ENCODE assay signal across 20 cellular contexts in genomic region chr22:22940961-22941605, GRCh38. TPM values are rescaled to one million over a fixed set of nuclear protein-coding genes. Genes with fewer than 3 reads are reported as not detected.
A peak's percentile ranks its signal among the peaks of the same experiment; 100 is the strongest.
DNase-seq lines count a peak whose midpoint lies in the region; ATAC-seq and TF ChIP-seq lines count a peak whose summit lies in the region.
"Had no signal": no experiment of that assay in that cellular context is flagged by ENCODE, and none has a peak within 500 bp of the region (broad histone marks: within the 10 kb centered on the region; RNA-seq: fewer than 3 reads in every experiment).

No MANE protein-coding gene starts in this region.

- no peaks in the 10 kb centered on the region for H3K79me2 ChIP-seq in H9 (ENCODE audit: insufficient read depth, low read length)
- no peaks in the 10 kb centered on the region for H3K79me2 ChIP-seq in osteoblast (ENCODE audit: insufficient read depth, low read length)

- no peaks in the 10 kb centered on the region for H3K9me3 Mint-ChIP-seq in H9
- H3K9me3 Mint-ChIP-seq: activated naive CD4-positive, alpha-beta T cell treated with anti-CD3 and anti-CD28 coated beads for 36 hours; nephron progenitor cell had no signal

- H2BK120ac ChIP-seq in H9 (ENCODE audit: low read depth, low read length, poor library complexity, severe bottlenecking) = no peak overlapping the region

- no peaks in the 10 kb centered on the region for H3K36me3 ChIP-seq in BLaER1
- no peaks in the 10 kb centered on the region for H3K36me3 ChIP-seq in osteoblast (ENCODE audit: insufficient read depth, low read length)
- no peaks in the 10 kb centered on the region for H3K36me3 ChIP-seq in A673 (ENCODE audit: insufficient read depth, low read length, poor library complexity, severe bottlenecking)

- H3K56ac ChIP-seq in H9 (ENCODE audit: insufficient read length, low read depth, low read length) = no peak overlapping the region

- H3K23ac ChIP-seq in H9 (ENCODE audit: insufficient read length, low read depth, low read length) = no peak overlapping the region

- H3K4me2 ChIP-seq in BLaER1 (peak overlapping the region; percentile 90), H9 (ENCODE audit: insufficient read depth, insufficient read length, low read length) (no peak overlapping the region), osteoblast (ENCODE audit: insufficient read depth, low read length) (no peak overlapping the region)

- H2BK15ac ChIP-seq in H9 (ENCODE audit: low read depth, low read length) = no peak overlapping the region

- DNase-seq in H9 (peak; percentile 13), osteoblast (ENCODE audit: insufficient read length, low spot score, missing footprints) (peak; percentile 11), omental fat pad (ENCODE audit: low spot score) (no peak), A673 (ENCODE audit: low spot score) (no peak), H4 (ENCODE audit: low spot score) (no peak)
- peak; percentile 49 for DNase-seq in activated CD8-positive, alpha-beta memory T cell treated with anti-CD3 and anti-CD28 coated beads, Interleukin-2, amount 50 U/mL, for 48 hours
- DNase-seq: activated naive CD4-positive, alpha-beta T cell treated with anti-CD3 and anti-CD28 coated beads for 36 hours; Calu3; NCI-H187; NCI-H524; nephron progenitor cell; SW 1271 had no signal

- TF ChIP-seq CTCF in H9 (conservative IDR thresholded peaks at IDR 0.05) (no peak), osteoblast (IDR thresholded peaks at IDR 0.05; ENCODE audit: extremely low read depth, low read depth, low read length) (no peak), omental fat pad (IDR thresholded peaks at IDR 0.05) (no peak), A673 (conservative IDR thresholded peaks at IDR 0.05; ENCODE audit: low read depth, low read length) (no peak)

- BruUV-seq in A673 (replicated peaks; lab: Mats Ljungman, UMichigan) = no TSS peak

- no peak overlapping the region for H3K4ac ChIP-seq in H9 (ENCODE audit: low read depth, low read length)

- no peaks in the 10 kb centered on the region for H3K9me3 ChIP-seq in BLaER1
- H3K9me3 ChIP-seq in H9 (ENCODE audit: control insufficient read depth, low read depth, low read length) = no peaks in the 10 kb centered on the region
- no peaks in the 10 kb centered on the region for H3K9me3 ChIP-seq in osteoblast (ENCODE audit: low read depth, low read length)
- H3K9me3 ChIP-seq in A673 (ENCODE audit: low read depth, low read length, poor library complexity, severe bottlenecking) = no peaks in the 10 kb centered on the region

- H2BK5ac ChIP-seq in H9 (ENCODE audit: insufficient read length, low read length) = no peak overlapping the region

- intact Hi-C loops in A673 (cut with micrococcal nuclease; ENCODE audit: unreplicated experiment) = no loop called here

- no peak overlapping the region for H3T11ph ChIP-seq in H9 (ENCODE audit: low read length)

- H2BK12ac ChIP-seq in H9 (ENCODE audit: insufficient read length, low read depth, low read length) = no peak overlapping the region

- H4K20me1 ChIP-seq in BLaER1 (no peaks in the 10 kb centered on the region), H9 (ENCODE audit: control insufficient read depth, insufficient read depth, insufficient read length) (no peaks in the 10 kb centered on the region), osteoblast (ENCODE audit: insufficient read depth, low read length) (no peaks in the 10 kb centered on the region)

- no peak overlapping the region for H4K8ac ChIP-seq in H9 (replicated peaks; ENCODE audit: insufficient read length, low read depth, low read length)

- WGBS in H9 (ENCODE audit: extremely low coverage, insufficient read length, low lambda C conversion rate) = no CpG with 5 or more reads among the region's 6 CpGs

- no peak overlapping the region for H4K5ac ChIP-seq in H9 (ENCODE audit: insufficient read length, low read depth, low read length)

- H4K91ac ChIP-seq in H9 (ENCODE audit: insufficient read length, low read depth, low read length) = no peak overlapping the region

- no peaks in the 10 kb centered on the region for H3K79me1 ChIP-seq in H9 (ENCODE audit: insufficient read depth, low read depth, low read length, poor library complexity, severe bottlenecking)

- H3K4me3 ChIP-seq in BLaER1 (no peak overlapping the region), osteoblast (ENCODE audit: insufficient read depth, low read length) (no peak overlapping the region), A673 (ENCODE audit: low read depth, low read length, poor library complexity, severe bottlenecking) (no peak overlapping the region)

- no peak overlapping the region for H3K27ac Mint-ChIP-seq in H9
- H3K27ac Mint-ChIP-seq: activated naive CD4-positive, alpha-beta T cell treated with anti-CD3 and anti-CD28 coated beads for 36 hours; brain; nephron progenitor cell had no signal

- no peak overlapping the region for H2AFZ ChIP-seq in H9 (ENCODE audit: low read length)
- H2AFZ ChIP-seq in osteoblast (ENCODE audit: low read length) = no peak overlapping the region

- ATAC-seq in omental fat pad (ENCODE audit: low FRiP score) = no peak
- no peak for ATAC-seq in GM18861 (IDR thresholded peaks at IDR 0.05; ENCODE audit: unreplicated experiment)
- ATAC-seq: esophagus mucosa, HCT116 had no signal

- no peak overlapping the region for H2AK5ac ChIP-seq in H9 (ENCODE audit: insufficient read length, low read length)

- no peak overlapping the region for H3K14ac ChIP-seq in H9 (ENCODE audit: insufficient read depth, low read length)

- H3K27me3 ChIP-seq in BLaER1 (no peaks in the 10 kb centered on the region), H9 (ENCODE audit: insufficient read depth, low read length) (peaks cover 3% of the 10 kb centered on the region; the same call in 1 of the 2 replicates), osteoblast (ENCODE audit: insufficient read depth, low read length) (no peaks in the 10 kb centered on the region), A673 (replicated peaks; ENCODE audit: insufficient read depth, low read depth, low read length, poor library complexity) (no peaks in the 10 kb centered on the region)

- H3K27ac ChIP-seq in BLaER1 (peak overlapping the region; percentile 98), H9 (ENCODE audit: insufficient read length, low read depth, low read length) (no peak overlapping the region), osteoblast (ENCODE audit: low read depth, low read length) (no peak overlapping the region), A673 (ENCODE audit: low read depth, low read length, poor library complexity, severe bottlenecking) (no peak overlapping the region)

- H3K4me1 Mint-ChIP-seq in H9 = peaks cover 4 to 5% of the 10 kb centered on the region in 2 experiments; a peak in 1 of 4 replicates
- H3K4me1 Mint-ChIP-seq: brain had no signal

- no peak overlapping the region for H3K4me3 Mint-ChIP-seq in H9
- H3K4me3 Mint-ChIP-seq: activated naive CD4-positive, alpha-beta T cell treated with anti-CD3 and anti-CD28 coated beads for 36 hours; brain; nephron progenitor cell had no signal

- H3K36me3 Mint-ChIP-seq in H9 (ENCODE audit: insufficient read depth in 1 of 3, low read depth in 3 of 3) = no peaks in the 10 kb centered on the region; a peak in 1 of 7 replicates
- H3K36me3 Mint-ChIP-seq: brain had no signal

- peak overlapping the region; percentile 54; the same call in 1 of the 2 replicates for H3K9ac ChIP-seq in BLaER1
- H3K9ac ChIP-seq in H9 (ENCODE audit: extremely low read depth, insufficient read length, low read length) = no peak overlapping the region

- CTCF ChIA-PET in A673 (lab: Charles Lee) = no interaction called here

- H3K4me1 ChIP-seq in BLaER1 = peaks cover 95% of the 10 kb centered on the region
- H3K4me1 ChIP-seq in H9 (ENCODE audit: insufficient read depth, low read length) = no peaks in the 10 kb centered on the region
- no peaks in the 10 kb centered on the region for H3K4me1 ChIP-seq in osteoblast (ENCODE audit: insufficient read depth, low read length)
- no peaks in the 10 kb centered on the region for H3K4me1 ChIP-seq in A673 (ENCODE audit: insufficient read depth, low read length, poor library complexity, severe bottlenecking)

- no peak overlapping the region for H2BK20ac ChIP-seq in H9 (ENCODE audit: low read depth, low read length, poor library complexity, severe bottlenecking)

- peaks cover 87% of the 10 kb centered on the region for H3K27me3 Mint-ChIP-seq in H9 (ENCODE audit: low read depth)

- no peaks in the 10 kb centered on the region for H3K23me2 ChIP-seq in H9 (ENCODE audit: insufficient read length, low read depth, low read length, poor library complexity, severe bottlenecking)

- POLR2A ChIA-PET in A673 (lab: Charles Lee; ENCODE audit: low non-redundant PET) = no interaction called here

- no peak overlapping the region for H3K18ac ChIP-seq in H9 (ENCODE audit: insufficient read length, low read depth, low read length)

RNA-seq across cellular contexts. Expression of gene IGLL5, which starts 53.5 kb away (rescaled TPM):
- not detected in 2 replicates for total RNA-seq in H9 (2021)
- not detected in 2 replicates for total RNA-seq in osteoblast
- 1 to 10 TPM; 1.2 to 7.7 (median 1.4) TPM for total RNA-seq in omental fat pad
- not detected in 2 replicates for total RNA-seq in A673 (2021)
- not detected in 2 replicates for total RNA-seq in H4 (2014; rRNA removed; shearing (Covaris generic))
- total RNA-seq: activated naive CD4-positive, alpha-beta T cell treated with anti-CD3 and anti-CD28 coated beads for 36 hours; Calu3; HT1080; lung microvascular endothelial cell; MCF 10A had no signal

Comparison
In these comparisons a context has a peak if more than half of its experiments do, and no peak if none do; other contexts are left out.
1. DNase-seq: peak in H9 (single experiment), activated CD8-positive, alpha-beta memory T cell treated with anti-CD3 and anti-CD28 coated beads, Interleukin-2, amount 50 U/mL, for 48 hours (single experiment) and osteoblast (single experiment); none in omental fat pad (single experiment), A673 (single experiment) and H4 (single experiment).